Comparison of ENCODE assay signal across 1 cellular context in genomic region chr17:996554-997344, GRCh38.
TF ChIP-seq lines count a peak whose summit lies in the region.

TSS of gene TIMM22 (plus strand) at chr17:997129. CDS start at chr17:997143, 14 bp downstream.

TF ChIP-seq in HepG2, 621 proteins besides CTCF, POLR2A, EP300 and RAD21 (continued from another document and continues in another):
- TF ChIP-seq ZNF225 (CRISPR knock-in tag; IDR thresholded peaks at IDR 0.05) (0 out of 2 replicates have a peak, but pooled peaks have one; percentile 19), ZNF879 (CRISPR knock-in tag; IDR thresholded peaks at IDR 0.05) (0 out of 2 replicates have a peak, but pooled peaks have one; percentile 65), BATF2 (CRISPR knock-in tag; IDR thresholded peaks at IDR 0.05) (peak; percentile 89), HOXA5 (CRISPR knock-in tag; IDR thresholded peaks at IDR 0.05) (peak; percentile 58; the same call in 1 of the 2 replicates), ZNF746 (CRISPR knock-in tag; IDR thresholded peaks at IDR 0.05) (peak; percentile 67; the same call in 1 of the 2 replicates), RBFOX2 (IDR thresholded peaks at IDR 0.05; ENCODE audit: low read depth, low read length) (peak; percentile 91), PLSCR1 (CRISPR knock-in tag; IDR thresholded peaks at IDR 0.05; ENCODE audit: borderline replicate concordance) (peak; percentile 86; the same call in 1 of the 2 replicates), NFKB2 (CRISPR knock-in tag; IDR thresholded peaks at IDR 0.05; ENCODE audit: borderline replicate concordance) (peak; percentile 61; the same call in 1 of the 2 replicates), POLR2AphosphoS2 (IDR thresholded peaks at IDR 0.05; ENCODE audit: low read depth, low read length) (no peak), FOSL1 (CRISPR knock-in tag; IDR thresholded peaks at IDR 0.05; ENCODE audit: borderline replicate concordance) (no peak), ZNF552 (CRISPR knock-in tag; IDR thresholded peaks at IDR 0.05; ENCODE audit: borderline replicate concordance) (peak; percentile 75), ONECUT2 (CRISPR knock-in tag; IDR thresholded peaks at IDR 0.05) (no peak), MLXIP (CRISPR knock-in tag; IDR thresholded peaks at IDR 0.05; ENCODE audit: borderline replicate concordance) (0 out of 2 replicates have a peak, but pooled peaks have one; percentile 34), YEATS2 (CRISPR knock-in tag; IDR thresholded peaks at IDR 0.05; ENCODE audit: borderline replicate concordance) (peak; percentile 95), ZNF678 (CRISPR knock-in tag; IDR thresholded peaks at IDR 0.05) (peak; percentile 7; the same call in 1 of the 2 replicates), DMAP1 (CRISPR knock-in tag; IDR thresholded peaks at IDR 0.05) (peak; percentile 95), CCAR2 (optimal IDR thresholded peaks at IDR 0.05; ENCODE audit: low read depth, low read length) (no peak), ZNF589 (CRISPR knock-in tag; conservative IDR thresholded peaks at IDR 0.05) (peak; percentile 95), LCORL (IDR thresholded peaks at IDR 0.05) (no peak), LCORL (CRISPR knock-in tag; IDR thresholded peaks at IDR 0.05) (peak; percentile 92), PHB2 (IDR thresholded peaks at IDR 0.05; ENCODE audit: partially characterized antibody) (no peak), NFAT5 (CRISPR knock-in tag; IDR thresholded peaks at IDR 0.05) (peak; percentile 31; the same call in 1 of the 2 replicates), KAT2B (IDR thresholded peaks at IDR 0.05; ENCODE audit: borderline replicate concordance, low read depth, low read length) (no peak), ZNF33B (CRISPR knock-in tag; IDR thresholded peaks at IDR 0.05) (peak; percentile 43), TRIM24 (CRISPR knock-in tag; IDR thresholded peaks at IDR 0.05) (no peak), TMF1 (CRISPR knock-in tag; IDR thresholded peaks at IDR 0.05; ENCODE audit: low read depth) (peak; percentile 33; the same call in 1 of the 2 replicates), BRF2 (CRISPR knock-in tag; IDR thresholded peaks at IDR 0.05) (peak; percentile 15; the same call in 1 of the 2 replicates), TBP (CRISPR knock-in tag; IDR thresholded peaks at IDR 0.05) (no peak), ZNF224 (CRISPR knock-in tag; IDR thresholded peaks at IDR 0.05) (peak; percentile 92), HNRNPL (IDR thresholded peaks at IDR 0.05; ENCODE audit: low read depth, low read length) (0 out of 2 replicates have a peak, but pooled peaks have one; percentile 29), PHF21A (CRISPR knock-in tag; IDR thresholded peaks at IDR 0.05) (peak; percentile 82), FLYWCH1 (CRISPR knock-in tag; IDR thresholded peaks at IDR 0.05) (no peak)
- TF ChIP-seq, protein P1, sequence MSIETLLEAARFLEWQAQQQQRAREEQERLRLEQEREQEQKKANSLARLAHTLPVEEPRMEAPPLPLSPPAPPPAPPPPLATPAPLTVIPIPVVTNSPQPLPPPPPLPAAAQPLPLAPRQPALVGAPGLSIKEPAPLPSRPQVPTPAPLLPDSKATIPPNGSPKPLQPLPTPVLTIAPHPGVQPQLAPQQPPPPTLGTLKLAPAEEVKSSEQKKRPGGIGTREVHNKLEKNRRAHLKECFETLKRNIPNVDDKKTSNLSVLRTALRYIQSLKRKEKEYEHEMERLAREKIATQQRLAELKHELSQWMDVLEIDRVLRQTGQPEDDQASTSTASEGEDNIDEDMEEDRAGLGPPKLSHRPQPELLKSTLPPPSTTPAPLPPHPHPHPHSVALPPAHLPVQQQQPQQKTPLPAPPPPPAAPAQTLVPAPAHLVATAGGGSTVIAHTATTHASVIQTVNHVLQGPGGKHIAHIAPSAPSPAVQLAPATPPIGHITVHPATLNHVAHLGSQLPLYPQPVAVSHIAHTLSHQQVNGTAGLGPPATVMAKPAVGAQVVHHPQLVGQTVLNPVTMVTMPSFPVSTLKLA (IDR thresholded peaks at IDR 0.05): peak; percentile 77
- TF ChIP-seq, protein P2, sequence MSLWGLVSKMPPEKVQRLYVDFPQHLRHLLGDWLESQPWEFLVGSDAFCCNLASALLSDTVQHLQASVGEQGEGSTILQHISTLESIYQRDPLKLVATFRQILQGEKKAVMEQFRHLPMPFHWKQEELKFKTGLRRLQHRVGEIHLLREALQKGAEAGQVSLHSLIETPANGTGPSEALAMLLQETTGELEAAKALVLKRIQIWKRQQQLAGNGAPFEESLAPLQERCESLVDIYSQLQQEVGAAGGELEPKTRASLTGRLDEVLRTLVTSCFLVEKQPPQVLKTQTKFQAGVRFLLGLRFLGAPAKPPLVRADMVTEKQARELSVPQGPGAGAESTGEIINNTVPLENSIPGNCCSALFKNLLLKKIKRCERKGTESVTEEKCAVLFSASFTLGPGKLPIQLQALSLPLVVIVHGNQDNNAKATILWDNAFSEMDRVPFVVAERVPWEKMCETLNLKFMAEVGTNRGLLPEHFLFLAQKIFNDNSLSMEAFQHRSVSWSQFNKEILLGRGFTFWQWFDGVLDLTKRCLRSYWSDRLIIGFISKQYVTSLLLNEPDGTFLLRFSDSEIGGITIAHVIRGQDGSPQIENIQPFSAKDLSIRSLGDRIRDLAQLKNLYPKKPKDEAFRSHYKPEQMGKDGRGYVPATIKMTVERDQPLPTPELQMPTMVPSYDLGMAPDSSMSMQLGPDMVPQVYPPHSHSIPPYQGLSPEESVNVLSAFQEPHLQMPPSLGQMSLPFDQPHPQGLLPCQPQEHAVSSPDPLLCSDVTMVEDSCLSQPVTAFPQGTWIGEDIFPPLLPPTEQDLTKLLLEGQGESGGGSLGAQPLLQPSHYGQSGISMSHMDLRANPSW (CRISPR knock-in tag; IDR thresholded peaks at IDR 0.05; ENCODE audit: borderline replicate concordance): no peak; the same call in 1 of the 2 replicates
- TF ChIP-seq, protein P3, sequence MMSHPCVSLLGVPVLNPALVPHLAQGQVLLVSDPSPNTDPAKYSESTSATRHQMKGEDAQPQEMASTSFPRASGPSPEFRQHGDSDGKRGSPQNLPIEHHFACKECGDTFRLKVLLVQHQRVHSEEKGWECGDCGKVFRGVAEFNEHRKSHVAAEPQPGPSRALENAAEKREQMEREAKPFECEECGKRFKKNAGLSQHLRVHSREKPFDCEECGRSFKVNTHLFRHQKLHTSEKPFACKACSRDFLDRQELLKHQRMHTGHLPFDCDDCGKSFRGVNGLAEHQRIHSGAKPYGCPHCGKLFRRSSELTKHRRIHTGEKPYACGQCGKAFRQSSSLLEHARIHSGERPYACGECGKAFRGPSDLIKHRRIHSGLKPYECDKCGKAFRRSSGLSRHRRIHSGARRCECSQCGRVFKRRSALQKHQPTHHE (CRISPR knock-in tag; IDR thresholded peaks at IDR 0.05; ENCODE audit: borderline replicate concordance): peak; percentile 98
- TF ChIP-seq, protein P4, sequence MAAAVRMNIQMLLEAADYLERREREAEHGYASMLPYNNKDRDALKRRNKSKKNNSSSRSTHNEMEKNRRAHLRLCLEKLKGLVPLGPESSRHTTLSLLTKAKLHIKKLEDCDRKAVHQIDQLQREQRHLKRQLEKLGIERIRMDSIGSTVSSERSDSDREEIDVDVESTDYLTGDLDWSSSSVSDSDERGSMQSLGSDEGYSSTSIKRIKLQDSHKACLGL (CRISPR knock-in tag; IDR thresholded peaks at IDR 0.05): peak; percentile 66
- TF ChIP-seq, protein P5, sequence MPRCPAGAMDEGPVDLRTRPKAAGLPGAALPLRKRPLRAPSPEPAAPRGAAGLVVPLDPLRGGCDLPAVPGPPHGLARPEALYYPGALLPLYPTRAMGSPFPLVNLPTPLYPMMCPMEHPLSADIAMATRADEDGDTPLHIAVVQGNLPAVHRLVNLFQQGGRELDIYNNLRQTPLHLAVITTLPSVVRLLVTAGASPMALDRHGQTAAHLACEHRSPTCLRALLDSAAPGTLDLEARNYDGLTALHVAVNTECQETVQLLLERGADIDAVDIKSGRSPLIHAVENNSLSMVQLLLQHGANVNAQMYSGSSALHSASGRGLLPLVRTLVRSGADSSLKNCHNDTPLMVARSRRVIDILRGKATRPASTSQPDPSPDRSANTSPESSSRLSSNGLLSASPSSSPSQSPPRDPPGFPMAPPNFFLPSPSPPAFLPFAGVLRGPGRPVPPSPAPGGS (CRISPR knock-in tag; IDR thresholded peaks at IDR 0.05): peak; percentile 89; the same call in 1 of the 2 replicates
- TF ChIP-seq, protein P6, sequence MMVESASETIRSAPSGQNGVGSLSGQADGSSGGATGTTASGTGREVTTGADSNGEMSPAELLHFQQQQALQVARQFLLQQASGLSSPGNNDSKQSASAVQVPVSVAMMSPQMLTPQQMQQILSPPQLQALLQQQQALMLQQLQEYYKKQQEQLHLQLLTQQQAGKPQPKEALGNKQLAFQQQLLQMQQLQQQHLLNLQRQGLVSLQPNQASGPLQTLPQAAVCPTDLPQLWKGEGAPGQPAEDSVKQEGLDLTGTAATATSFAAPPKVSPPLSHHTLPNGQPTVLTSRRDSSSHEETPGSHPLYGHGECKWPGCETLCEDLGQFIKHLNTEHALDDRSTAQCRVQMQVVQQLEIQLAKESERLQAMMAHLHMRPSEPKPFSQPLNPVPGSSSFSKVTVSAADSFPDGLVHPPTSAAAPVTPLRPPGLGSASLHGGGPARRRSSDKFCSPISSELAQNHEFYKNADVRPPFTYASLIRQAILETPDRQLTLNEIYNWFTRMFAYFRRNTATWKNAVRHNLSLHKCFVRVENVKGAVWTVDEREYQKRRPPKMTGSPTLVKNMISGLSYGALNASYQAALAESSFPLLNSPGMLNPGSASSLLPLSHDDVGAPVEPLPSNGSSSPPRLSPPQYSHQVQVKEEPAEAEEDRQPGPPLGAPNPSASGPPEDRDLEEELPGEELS (CRISPR knock-in tag; IDR thresholded peaks at IDR 0.05): peak; percentile 62
